Comparison of ENCODE assay signal across 12 cellular contexts in genomic region chr4:184899261-184900134, GRCh38.
DNase-seq lines count a peak whose midpoint lies in the region; ATAC-seq and TF ChIP-seq lines count a peak whose summit lies in the region.
"Had no signal": no experiment of that assay in that cellular context is flagged by ENCODE, and none has a peak within 500 bp of the region (broad histone marks: within the 10 kb centered on the region; RNA-seq: fewer than 3 reads in every experiment).

No MANE protein-coding gene starts in this region.

- H3K4me1 ChIP-seq in neutrophil (ENCODE audit: control insufficient read depth in 1 of 2, insufficient read depth in 1 of 2, low read depth in 1 of 2, low read length in 1 of 2) = peaks cover 58 to 60% of the 10 kb centered on the region in 2 experiments
- H3K4me1 ChIP-seq in naive thymus-derived CD4-positive, alpha-beta T cell (ENCODE audit: control insufficient read depth in 2 of 2, insufficient read depth in 2 of 2, low read length in 2 of 2) = no peaks in the 10 kb centered on the region

- no peaks in the 10 kb centered on the region for H3K9me3 ChIP-seq in neutrophil
- H3K9me3 ChIP-seq in naive thymus-derived CD4-positive, alpha-beta T cell (ENCODE audit: control insufficient read depth in 2 of 3, low read length in 3 of 3) = no peaks in the 10 kb centered on the region

- no peak overlapping the region for H3K4me3 ChIP-seq in epithelial cell of proximal tubule (ENCODE audit: low read depth, low read length)
- peak overlapping the region in 1 of 2 experiments; percentile 18 for H3K4me3 ChIP-seq in neutrophil (ENCODE audit: low read depth in 1 of 2, low read length in 1 of 2)
- no peak overlapping the region for H3K4me3 ChIP-seq in naive thymus-derived CD4-positive, alpha-beta T cell (ENCODE audit: low read length)

- peaks cover 0 to 2% (median 0%) of the 10 kb centered on the region in 7 donors for H3K9me3 Mint-ChIP-seq in CD14-positive monocyte
- no peaks in the 10 kb centered on the region for H3K9me3 Mint-ChIP-seq in naive thymus-derived CD4-positive, alpha-beta T cell
- H3K9me3 Mint-ChIP-seq: activated T-helper 1 cell treated with anti-CD3 and anti-CD28 coated beads, Interleukin-12 subunit alpha, Interleukin-12 subunit beta, Interleukin-2, Interleukin-4 antibody, amounts not matched to agents 30 ng/mL and 10 ng/mL and 1 ng/mL, durations not matched to agents 14 hours and 24 hours and 36 hours had no signal

- intact Hi-C loops in CD14-positive monocyte (cut with micrococcal nuclease) = loop anchor here (5.0 to 10.0 kb wide), 3 partner anchors 47 to 75 kb away; partner anchors contain the start of gene ACSL1 (in 1 of the 2)
- intact Hi-C loops in naive thymus-derived CD4-positive, alpha-beta T cell (cut with micrococcal nuclease) = no loop called here

- CTCF ChIA-PET in naive thymus-derived CD4-positive, alpha-beta T cell (lab: Charles Lee) = no interaction called here

- TF ChIP-seq CTCF in CD14-positive monocyte (IDR thresholded peaks at IDR 0.05) (no peak), epithelial cell of proximal tubule (conservative IDR thresholded peaks at IDR 0.05; ENCODE audit: low read depth, low read length) (no peak), neutrophil (IDR thresholded peaks at IDR 0.05) (no peak)

- H3K27me3 Mint-ChIP-seq in CD14-positive monocyte (ENCODE audit: low read depth in 3 of 3) = peaks cover 0 to 2% (median 2%) of the 10 kb centered on the region in 3 donors
- H3K27me3 Mint-ChIP-seq in naive thymus-derived CD4-positive, alpha-beta T cell = peaks cover 6 to 17% (median 12%) of the 10 kb centered on the region in 5 donors

- H3K4me1 Mint-ChIP-seq in CD14-positive monocyte = peaks cover 59% of the 10 kb centered on the region
- H3K4me1 Mint-ChIP-seq in naive thymus-derived CD4-positive, alpha-beta T cell = peaks cover 0 to 8% (median 0%) of the 10 kb centered on the region in 7 donors

- H3K27me3 ChIP-seq in neutrophil = no peaks in the 10 kb centered on the region
- no peaks in the 10 kb centered on the region for H3K27me3 ChIP-seq in naive thymus-derived CD4-positive, alpha-beta T cell (ENCODE audit: control insufficient read depth in 2 of 2, insufficient read depth in 2 of 2, low read length in 2 of 2)

- H3K36me3 Mint-ChIP-seq in CD14-positive monocyte = peaks cover 1 to 4% of the 10 kb centered on the region in 2 donors
- H3K36me3 Mint-ChIP-seq in naive thymus-derived CD4-positive, alpha-beta T cell = no peaks in the 10 kb centered on the region

- H3K4me3 Mint-ChIP-seq in CD14-positive monocyte = no peak overlapping the region
- no peak overlapping the region for H3K4me3 Mint-ChIP-seq in naive thymus-derived CD4-positive, alpha-beta T cell
- H3K4me3 Mint-ChIP-seq: activated T-helper 1 cell treated with anti-CD3 and anti-CD28 coated beads, Interleukin-12 subunit alpha, Interleukin-12 subunit beta, Interleukin-2, Interleukin-4 antibody, amounts not matched to agents 30 ng/mL and 10 ng/mL and 1 ng/mL, durations not matched to agents 14 hours and 24 hours and 36 hours had no signal

- peak overlapping the region; percentile 19 to 69 (median 47) for H3K27ac Mint-ChIP-seq in CD14-positive monocyte
- no peak overlapping the region for H3K27ac Mint-ChIP-seq in naive thymus-derived CD4-positive, alpha-beta T cell
- H3K27ac Mint-ChIP-seq: activated T-helper 1 cell treated with anti-CD3 and anti-CD28 coated beads, Interleukin-12 subunit alpha, Interleukin-12 subunit beta, Interleukin-2, Interleukin-4 antibody, amounts not matched to agents 30 ng/mL and 10 ng/mL and 1 ng/mL, durations not matched to agents 14 hours and 24 hours and 36 hours had no signal

- POLR2A ChIA-PET in naive thymus-derived CD4-positive, alpha-beta T cell (lab: Charles Lee) = no interaction called here

- H3K36me3 ChIP-seq in neutrophil = no peaks in the 10 kb centered on the region
- H3K36me3 ChIP-seq in naive thymus-derived CD4-positive, alpha-beta T cell (ENCODE audit: control insufficient read depth in 2 of 3, insufficient read depth in 3 of 3, low read length in 3 of 3) = no peaks in the 10 kb centered on the region

- peak overlapping the region; percentile 93 for H3K27ac ChIP-seq in neutrophil
- H3K27ac ChIP-seq in naive thymus-derived CD4-positive, alpha-beta T cell (ENCODE audit: low read depth, low read length) = no peak overlapping the region

- DNase-seq in CD14-positive monocyte (ENCODE audit: low spot score) (no peak), LHCN-M2 (ENCODE audit: low read depth) (peak; percentile 57), epithelial cell of proximal tubule (ENCODE audit: low read depth) (peak; percentile 44), superior temporal gyrus (ENCODE audit: extremely low spot score) (no peak), amygdala (lab: John Stamatoyannopoulos, UW) (no peak)
- no peak for DNase-seq in naive thymus-derived CD4-positive, alpha-beta T cell
- DNase-seq: central memory CD4-positive, alpha-beta T cell; foreskin melanocyte; RPMI8226 had no signal

- no peak for ATAC-seq in naive thymus-derived CD4-positive, alpha-beta T cell
- no peak for ATAC-seq in HG03521 (IDR thresholded peaks at IDR 0.05; ENCODE audit: unreplicated experiment)

Comparison
In these comparisons a context has a peak if more than half of its experiments do, and no peak if none do; other contexts are left out.
1. DNase-seq: peak in LHCN-M2 (single experiment) and epithelial cell of proximal tubule (single experiment); none in CD14-positive monocyte (single experiment), superior temporal gyrus (single experiment), amygdala (0 of 56) and naive thymus-derived CD4-positive, alpha-beta T cell (0 of 9).
2. H3K27ac Mint-ChIP-seq: peak in CD14-positive monocyte (7 of 7); none in naive thymus-derived CD4-positive, alpha-beta T cell (0 of 9).
3. intact Hi-C loops: an anchor here in CD14-positive monocyte (5.0 to 10.0 kb wide); none called in naive thymus-derived CD4-positive, alpha-beta T cell.